ENCODE assay signal across 2 cellular contexts in genomic region chr1:8518490-8518801, GRCh38.
TF ChIP-seq lines count a peak whose summit lies in the region.

No MANE protein-coding gene starts in this region.

TF ChIP-seq in GM23338, 12 proteins besides CTCF, POLR2A, EP300 and RAD21 (continued from another document):
- TF ChIP-seq ZNF462 (CRISPR knock-in tag; IDR thresholded peaks at IDR 0.05) (no peak), REST (IDR thresholded peaks at IDR 0.05; ENCODE audit: unreplicated experiment) (no peak), EZH2phosphoT487 (IDR thresholded peaks at IDR 0.05; ENCODE audit: unreplicated experiment) (no peak), POLR2AphosphoS5 (IDR thresholded peaks at IDR 0.05; ENCODE audit: low read depth) (no peak)

TF ChIP-seq in WTC11, 78 proteins besides CTCF, POLR2A, EP300 and RAD21 (continued from another document):
- TF ChIP-seq ZBTB43 (CRISPR knock-in tag; IDR thresholded peaks at IDR 0.05) (no peak), FOXP4 (CRISPR knock-in tag; IDR thresholded peaks at IDR 0.05) (no peak), ZMAT4 (CRISPR knock-in tag; IDR thresholded peaks at IDR 0.05) (no peak)
